Comparison of ENCODE assay signal across 1 cellular context in genomic region chr4:13654158-13654797, GRCh38.
TF ChIP-seq lines count a peak whose summit lies in the region.

No MANE protein-coding gene starts in this region.

TF ChIP-seq in H1, 55 proteins besides CTCF, POLR2A, EP300 and RAD21 (continued from another document):
- peak; percentile 33; the same call in 1 of the 2 replicates for TF ChIP-seq E2F6 (IDR thresholded peaks at IDR 0.05)
- 0 out of 2 replicates have a peak, but pooled peaks have one; percentile 18 for TF ChIP-seq TAF1 (IDR thresholded peaks at IDR 0.05; ENCODE audit: low read depth, low read length)
- 0 out of 2 replicates have a peak, but pooled peaks have one; percentile 49 for TF ChIP-seq TCF12 (IDR thresholded peaks at IDR 0.05; ENCODE audit: low read depth, low read length)
- TF ChIP-seq HDAC2 (IDR thresholded peaks at IDR 0.05; ENCODE audit: borderline replicate concordance in 1 of 2, low read depth in 2 of 2, low read length in 2 of 2), result 0 out of 4 replicates have a peak, but pooled peaks of 1 of the 2 experiments have one; percentile 70
- 0 out of 4 replicates have a peak, but pooled peaks of 1 of the 2 experiments have one; percentile 29 for TF ChIP-seq SIN3A (conservative IDR thresholded peaks at IDR 0.05 in 1 of 2, IDR thresholded peaks at IDR 0.05 in 1 of 2; ENCODE audit: low read depth in 1 of 2, low read length in 2 of 2)
- TF ChIP-seq GTF2F1 (IDR thresholded peaks at IDR 0.05; ENCODE audit: borderline replicate concordance, low read depth, low read length), result no peak
- TF ChIP-seq KDM4A (IDR thresholded peaks at IDR 0.05; ENCODE audit: low read depth, low read length, severe bottlenecking), result peak; percentile 99
